19 cellular contexts compared by ENCODE assay signal in the genomic region with DNA sequence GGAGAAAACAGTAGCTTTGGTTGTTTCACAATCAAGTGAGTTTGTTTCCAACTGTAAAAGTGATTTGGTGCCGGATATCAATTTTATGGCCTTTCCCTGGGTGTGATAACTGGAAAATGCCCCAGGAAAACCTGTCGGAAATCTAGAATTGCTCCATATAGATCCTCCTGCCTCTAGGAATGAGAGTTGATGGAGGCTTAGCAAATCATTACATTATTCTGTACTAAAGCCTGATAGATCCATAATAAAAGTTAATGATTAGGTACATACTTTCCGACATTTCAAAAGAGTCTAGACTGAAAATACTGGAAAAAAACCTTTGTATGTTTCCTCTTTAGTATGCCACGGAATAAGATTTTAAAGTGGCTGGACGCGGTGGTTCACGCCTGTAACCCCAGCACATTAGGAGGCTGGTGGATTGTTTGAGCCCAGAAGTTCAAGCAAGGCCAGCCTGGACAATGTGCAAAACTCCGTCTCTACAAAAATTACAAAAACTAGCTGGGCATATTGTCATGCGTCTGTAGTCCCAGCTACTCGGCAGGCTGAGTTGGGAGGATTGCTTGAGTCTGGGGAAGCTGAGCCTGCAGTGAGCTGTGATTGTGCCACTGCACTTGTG.
A peak's percentile ranks its signal among the peaks of the same experiment; 100 is the strongest.
DNase-seq lines count a peak whose midpoint lies in the region; ATAC-seq and TF ChIP-seq lines count a peak whose summit lies in the region.
"Had no signal": no experiment of that assay in that cellular context is flagged by ENCODE, and none has a peak within 500 bp of the region (broad histone marks: within the 10 kb centered on the region; RNA-seq: fewer than 3 reads in every experiment).

No MANE protein-coding gene starts in this region.

- no peak for TF ChIP-seq CTCF in Panc1 (IDR thresholded peaks at IDR 0.05)
- TF ChIP-seq CTCF in fibroblast of villous mesenchyme (IDR thresholded peaks at IDR 0.05; ENCODE audit: insufficient read depth, low read depth, low read length): no peak
- no peak for TF ChIP-seq CTCF in thyroid gland (IDR thresholded peaks at IDR 0.05)
- no peak for TF ChIP-seq CTCF in testis (IDR thresholded peaks at IDR 0.05)

- 86 to 87% methylated on average over 10 of the region's 10 CpGs for WGBS in thyroid gland, 2 donors
- 92% methylated on average over 10 of the region's 10 CpGs for whole genome bisulfite sequencing in testis, 2 donors

- BruUV-seq in Panc1 (replicated peaks; lab: Mats Ljungman, UMichigan): no TSS peak

- no peak overlapping the region for H3K9ac ChIP-seq in mucosa of rectum (ENCODE audit: low read depth in 1 of 2, low read length in 2 of 2)
- H3K9ac ChIP-seq: BLaER1, GM23248 had no signal

- no peak for DNase-seq in Panc1 (ENCODE audit: low read depth, low spot score)
- peak; percentile 22 for DNase-seq in fibroblast of villous mesenchyme (ENCODE audit: low read depth)
- DNase-seq in thyroid gland: peak; percentile 28 to 38
- no peak for DNase-seq in testis
- no peak for DNase-seq in kidney tubule cell (ENCODE audit: low spot score)
- DNase-seq in kidney glomerular epithelial cell (lab: John Stamatoyannopoulos, UW): no peak
- DNase-seq: CD8-positive, alpha-beta T cell; GM23248; Kasumi-1; MM.1S; NCI-H1092 treated with DMSO at 0.1 percent for 48 hours; NCI-H146; NCI-H2081; NCI-H510A; NCI-H748 treated with DMSO at 0.1 percent for 48 hours; SHP77 treated with DMSO at 0.1 percent for 48 hours had no signal

- H3K4me1 ChIP-seq in Panc1 (ENCODE audit: control insufficient read depth, insufficient read depth, low read length) (peaks cover 6% of the 10 kb centered on the region; the same call in 1 of the 2 replicates), mucosa of rectum (ENCODE audit: control insufficient read depth in 2 of 2, insufficient read depth in 2 of 2, low read length in 2 of 2) (peaks cover 3 to 7% of the 10 kb centered on the region in 2 donors), thyroid gland (peaks cover 16 to 18% of the 10 kb centered on the region in 2 donors), testis (no peaks in the 10 kb centered on the region)

- no peaks in the 10 kb centered on the region for H3K27me3 ChIP-seq in Panc1 (ENCODE audit: control insufficient read depth, insufficient read depth, low read length)
- no peaks in the 10 kb centered on the region for H3K27me3 ChIP-seq in mucosa of rectum (ENCODE audit: control insufficient read depth in 2 of 2, insufficient read depth in 2 of 2, low read length in 2 of 2)
- H3K27me3 ChIP-seq in thyroid gland: no peaks in the 10 kb centered on the region
- H3K27me3 ChIP-seq in testis: no peaks in the 10 kb centered on the region
- H3K27me3 ChIP-seq: BLaER1 had no signal

- POLR2A ChIA-PET in Panc1 (lab: Charles Lee): interaction anchor here (0.6 to 1.1 kb wide), 5 partner anchors 41 to 254 kb away, joined by 3 to 4 read pairs (median 3); no protein-coding TSS in a partner anchor

- H3K27ac ChIP-seq in Panc1 (ENCODE audit: low read length) (peak overlapping the region; percentile 68; the same call in 1 of the 2 replicates), mucosa of rectum (ENCODE audit: low read depth in 2 of 2, low read length in 2 of 2) (peak overlapping the region; percentile 63 to 84), thyroid gland (peak overlapping the region in 1 of 3 donors; percentile 52), testis (no peak overlapping the region)
- H3K27ac ChIP-seq: BLaER1, GM23248 had no signal

- H3K9me3 ChIP-seq in Panc1 (ENCODE audit: control insufficient read depth, insufficient read depth, low read depth, low read length): no peaks in the 10 kb centered on the region
- no peaks in the 10 kb centered on the region for H3K9me3 ChIP-seq in mucosa of rectum (ENCODE audit: control insufficient read depth in 2 of 2, low read length in 2 of 2)
- H3K9me3 ChIP-seq in thyroid gland: no peaks in the 10 kb centered on the region
- H3K9me3 ChIP-seq in testis: no peaks in the 10 kb centered on the region
- H3K9me3 ChIP-seq: BLaER1 had no signal

- TF ChIP-seq POLR2A in thyroid gland (IDR thresholded peaks at IDR 0.05) (no peak), testis (IDR thresholded peaks at IDR 0.05) (no peak)

- in situ Hi-C loops in Panc1 (cut with HindIII; ENCODE audit: low pct_unique_long_range_greater_than_20kb, low sequenced_read_pairs): no loop called here

- intact Hi-C loops in Panc1 (cut with micrococcal nuclease; ENCODE audit: unreplicated experiment): no loop called here
- intact Hi-C loops in thyroid gland (cut with DNase I): no loop called here
- intact Hi-C loops in testis (cut with DNase I; ENCODE audit: low total_unique reads): no loop called here

- H3K4me3 ChIP-seq in Panc1 (ENCODE audit: low read depth in 2 of 2, low read length in 2 of 2): no peak overlapping the region
- H3K4me3 ChIP-seq in fibroblast of villous mesenchyme (ENCODE audit: low read depth, low read length): no peak overlapping the region
- H3K4me3 ChIP-seq in mucosa of rectum (ENCODE audit: low read length in 2 of 2): peak overlapping the region in 1 of 2 donors; percentile 31
- no peak overlapping the region for H3K4me3 ChIP-seq in thyroid gland (replicated peaks in 1 of 3)
- no peak overlapping the region for H3K4me3 ChIP-seq in testis
- H3K4me3 ChIP-seq: BLaER1, GM23248 had no signal

- CTCF ChIA-PET in Panc1 (lab: Charles Lee): interaction anchor here (0.7 kb wide), 1 partner anchor 28 kb away, joined by 3 read pairs; no protein-coding TSS in a partner anchor

- H3K36me3 ChIP-seq in Panc1 (ENCODE audit: control insufficient read depth, insufficient read depth, low read length) (no peaks in the 10 kb centered on the region), mucosa of rectum (ENCODE audit: control insufficient read depth in 2 of 2, insufficient read depth in 2 of 2, low read length in 2 of 2) (no peaks in the 10 kb centered on the region), thyroid gland (no peaks in the 10 kb centered on the region), testis (ENCODE audit: low read depth, missing control alignments) (no peaks in the 10 kb centered on the region)
- H3K36me3 ChIP-seq: BLaER1 had no signal

- no peak for ATAC-seq in Panc1
- ATAC-seq: CD8-positive, alpha-beta T cell; HCT116 had no signal

Comparison
In these comparisons a context has a peak if more than half of its experiments do, and no peak if none do; other contexts are left out.
1. DNase-seq: peak in fibroblast of villous mesenchyme (single experiment) and thyroid gland (2 of 2); none in Panc1 (single experiment), testis (single experiment), kidney tubule cell (single experiment) and kidney glomerular epithelial cell (single experiment).
2. H3K27ac ChIP-seq: peak in Panc1 (single experiment) and mucosa of rectum (2 of 2); none in testis (0 of 2).